In the genomic region with DNA sequence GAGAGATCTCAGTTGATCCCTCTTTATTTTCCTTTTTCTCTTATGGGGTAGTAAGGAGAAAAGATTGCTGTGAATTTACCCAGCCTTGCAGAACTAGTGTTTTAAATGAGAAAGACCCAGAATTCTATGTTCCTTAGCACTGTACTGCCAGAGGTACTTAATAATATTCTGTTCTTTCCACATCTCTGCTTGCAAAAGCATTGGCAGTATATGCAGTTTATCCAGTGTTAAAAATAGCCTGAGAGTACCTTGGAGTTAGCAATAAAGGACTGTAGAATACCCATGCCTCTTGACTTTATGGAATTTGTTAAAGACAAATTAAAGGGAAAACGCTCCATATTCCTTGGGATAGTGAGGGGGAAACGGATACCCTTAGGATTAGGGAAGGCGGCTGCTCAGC, we compare ENCODE assay signal across 11 cellular contexts. TPM values are rescaled to one million over a fixed set of nuclear protein-coding genes. Genes with fewer than 3 reads are reported as not detected.
DNase-seq lines count a peak whose midpoint lies in the region; ATAC-seq and TF ChIP-seq lines count a peak whose summit lies in the region.
"Had no signal": no experiment of that assay in that cellular context is flagged by ENCODE, and none has a peak within 500 bp of the region (broad histone marks: within the 10 kb centered on the region; RNA-seq: fewer than 3 reads in every experiment).

No MANE protein-coding gene starts in this region.

- peaks cover 97% of the 10 kb centered on the region for H3K36me3 Mint-ChIP-seq in Caco-2 (ENCODE audit: insufficient read depth, unreplicated experiment)

- H3K9me3 ChIP-seq in Caco-2 (no peaks in the 10 kb centered on the region), Peyer's patch (no peaks in the 10 kb centered on the region), esophagus muscularis mucosa (no peaks in the 10 kb centered on the region)

- peak overlapping the region; percentile 28 to 67 (median 36) for H3K27ac ChIP-seq in Peyer's patch
- peak overlapping the region; percentile 66 to 77 (median 71) for H3K27ac ChIP-seq in esophagus muscularis mucosa (replicated peaks in 1 of 4)
- H3K27ac ChIP-seq in rectal smooth muscle tissue (ENCODE audit: low read depth, low read length): peak overlapping the region; percentile 48

- peaks cover 28% of the 10 kb centered on the region for H3K4me1 Mint-ChIP-seq in Caco-2 (ENCODE audit: low read depth, unreplicated experiment)

- H3K4me3 Mint-ChIP-seq in Caco-2 (ENCODE audit: unreplicated experiment): no peak overlapping the region

- peaks cover 7% of the 10 kb centered on the region for H3K36me3 ChIP-seq in Caco-2 (ENCODE audit: control insufficient read depth, insufficient read depth, low read length)
- H3K36me3 ChIP-seq in Peyer's patch: peaks cover 0 to 16% (median 0%) of the 10 kb centered on the region in 3 donors
- peaks cover 10 to 72% (median 22%) of the 10 kb centered on the region in 4 donors for H3K36me3 ChIP-seq in esophagus muscularis mucosa
- peaks cover 10% of the 10 kb centered on the region for H3K36me3 ChIP-seq in rectal smooth muscle tissue (ENCODE audit: control insufficient read depth, insufficient read depth, low read length)

- peak overlapping the region; percentile 21 for H3K27ac Mint-ChIP-seq in Caco-2 (ENCODE audit: unreplicated experiment)

- H3K4me3 ChIP-seq in Caco-2 (ENCODE audit: low read depth, low read length) (no peak overlapping the region), Peyer's patch (no peak overlapping the region), esophagus muscularis mucosa (no peak overlapping the region), rectal smooth muscle tissue (ENCODE audit: low read length) (no peak overlapping the region)

- peaks cover 53% of the 10 kb centered on the region for H3K4me1 ChIP-seq in Caco-2
- peaks cover 0 to 26% (median 10%) of the 10 kb centered on the region in 4 donors for H3K4me1 ChIP-seq in Peyer's patch
- peaks cover 31 to 58% (median 46%) of the 10 kb centered on the region in 4 donors for H3K4me1 ChIP-seq in esophagus muscularis mucosa
- H3K4me1 ChIP-seq in rectal smooth muscle tissue (ENCODE audit: control insufficient read depth, insufficient read depth, low read length): peaks cover 3% of the 10 kb centered on the region

- CTCF ChIA-PET in Caco-2 (lab: Charles Lee): interaction anchor here (0.5 kb wide), 1 partner anchor 10 kb away, joined by 4 read pairs; no protein-coding TSS in a partner anchor

- TF ChIP-seq EP300 in esophagus muscularis mucosa (IDR thresholded peaks at IDR 0.05): no peak

- TF ChIP-seq CTCF in Caco-2 (IDR thresholded peaks at IDR 0.05; ENCODE audit: insufficient read depth in 1 of 2, low read depth in 1 of 2, low read length in 1 of 2, severe bottlenecking in 1 of 2, unreplicated experiment in 1 of 2) (no peak), Peyer's patch (IDR thresholded peaks at IDR 0.05) (no peak), esophagus muscularis mucosa (IDR thresholded peaks at IDR 0.05) (no peak)

- BruUV-seq in Caco-2 (replicated peaks; lab: Mats Ljungman, UMichigan): no TSS peak

- ATAC-seq in GM18502 (IDR thresholded peaks at IDR 0.05; ENCODE audit: poor library complexity, unreplicated experiment): no peak

- no peak overlapping the region for H3K9ac ChIP-seq in rectal smooth muscle tissue (ENCODE audit: low read length)

- no peaks in the 10 kb centered on the region for H3K9me3 Mint-ChIP-seq in Caco-2 (ENCODE audit: unreplicated experiment)

- no peaks in the 10 kb centered on the region for H3K27me3 Mint-ChIP-seq in Caco-2 (ENCODE audit: insufficient read depth, unreplicated experiment)

- WGBS in esophagus muscularis mucosa: 42% methylated on average over 3 of the region's 3 CpGs

- POLR2A ChIA-PET in Caco-2 (lab: Charles Lee): interaction anchor here (0.7 kb wide), 1 partner anchor 35 kb away, joined by 5 read pairs; the partner anchor contains the start of genes PRMT7 and SLC7A6OS

- no peaks in the 10 kb centered on the region for H3K27me3 ChIP-seq in Caco-2 (replicated peaks; ENCODE audit: control insufficient read depth, insufficient read depth, low read length)
- H3K27me3 ChIP-seq in Peyer's patch: no peaks in the 10 kb centered on the region
- no peaks in the 10 kb centered on the region for H3K27me3 ChIP-seq in esophagus muscularis mucosa
- H3K27me3 ChIP-seq in rectal smooth muscle tissue (ENCODE audit: control insufficient read depth, insufficient read depth, low read length): no peaks in the 10 kb centered on the region

- TF ChIP-seq POLR2A in Peyer's patch (IDR thresholded peaks at IDR 0.05) (no peak), esophagus muscularis mucosa (IDR thresholded peaks at IDR 0.05; ENCODE audit: low read depth) (no peak)

- DNase-seq in Caco-2 (no peak), Peyer's patch (no peak), esophagus muscularis mucosa (ENCODE audit: extremely low spot score) (no peak), GF-D8 (lab: John Stamatoyannopoulos, UW) (no peak), anterior cingulate cortex (lab: John Stamatoyannopoulos, UW) (no peak), NCI-H526 treated with DMSO at 0.1 percent for 48 hours (lab: John Stamatoyannopoulos, UW) (no peak)

- intact Hi-C loops in Caco-2 (cut with micrococcal nuclease; ENCODE audit: unreplicated experiment) (no loop called here), esophagus muscularis mucosa (cut with DNase I) (no loop called here)

RNA-seq across cellular contexts. Expression of gene SLC7A6, which starts 11.9 kb away (rescaled TPM):
- total RNA-seq in Caco-2 (2022) (236 and 267 TPM in 2 replicates), Peyer's patch (10 to 100 TPM; 19.9 to 83.3 (median 46.4) TPM), esophagus muscularis mucosa (10 to 100 TPM; 18.9 to 37.1 (median 27.3) TPM)

RNA-seq across cellular contexts. Expression of gene PLA2G15, which starts 31.1 kb away (rescaled TPM):
- 33.2 and 33.4 TPM in 2 replicates for total RNA-seq in Caco-2 (2022)
- 10 to 100 TPM in 3 of 4 donors, 1 to 10 TPM in 1; 8.3 to 27.5 (median 17.6) TPM for total RNA-seq in Peyer's patch
- total RNA-seq in esophagus muscularis mucosa: 10 to 100 TPM; 10.4 to 22.0 (median 15.3) TPM

RNA-seq across cellular contexts. Expression of gene SLC7A6OS, which starts 34.5 kb away (rescaled TPM):
- total RNA-seq in Caco-2 (2022) (34.0 and 34.2 TPM in 2 replicates), Peyer's patch (10 to 100 TPM; 11.4 to 26.0 (median 18.3) TPM), esophagus muscularis mucosa (10 to 100 TPM in 2 of 4 donors, 1 to 10 TPM in 2; 8.7 to 15.7 (median 11.5) TPM)

RNA-seq across cellular contexts. Expression of gene PRMT7, which starts 34.6 kb away (rescaled TPM):
- total RNA-seq in Caco-2 (2022) (156 and 166 TPM in 2 replicates), Peyer's patch (100 to 1,000 TPM in 1 of 4 donors, 10 to 100 TPM in 3; 36.6 to 145 (median 65.0) TPM), esophagus muscularis mucosa (10 to 100 TPM; 20.0 to 31.1 (median 26.8) TPM)

RNA-seq across cellular contexts. Expression of gene ESRP2, which starts 40.3 kb away (rescaled TPM):
- total RNA-seq in Caco-2 (2022) (109 and 110 TPM in 2 replicates), Peyer's patch (10 to 100 TPM; 15.7 to 67.4 (median 40.9) TPM), esophagus muscularis mucosa (1 to 10 TPM in 1 of 4 donors, under 1 TPM in 3; 0.17 to 2.1 (median 0.52) TPM)
- total RNA-seq: H4; M059J; T-helper 2 cell treated with Interferon-gamma antibody and Interleukin-4, amounts not matched to agents 100 ng/mL and 5 ng/mL, for 36 hours had no signal
